8 cellular contexts compared by ENCODE assay signal in the genomic region with DNA sequence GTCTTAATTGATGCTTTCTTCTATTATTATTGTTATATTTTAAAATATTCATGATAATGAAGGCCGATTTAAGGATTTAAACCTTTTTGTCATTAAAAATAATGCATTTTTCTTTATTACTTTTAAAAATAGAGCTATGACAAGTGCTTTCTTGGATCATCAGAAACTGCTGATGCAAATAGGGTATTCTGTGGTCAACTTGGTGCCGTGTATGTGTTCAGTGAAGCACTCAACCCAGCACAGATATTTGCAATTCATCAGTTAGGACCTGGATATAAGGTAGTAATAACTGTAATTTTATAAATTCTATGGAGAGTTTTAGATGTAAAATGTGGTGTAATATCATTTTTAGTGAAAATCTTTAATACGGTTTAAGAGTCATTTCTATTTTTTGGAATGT.
ATAC-seq lines count a peak whose summit lies in the region.

No MANE protein-coding gene starts in this region.

- ATAC-seq in GM18511 (IDR thresholded peaks at IDR 0.05; ENCODE audit: unreplicated experiment) (peak; percentile 91), GM19023 (IDR thresholded peaks at IDR 0.05; ENCODE audit: unreplicated experiment) (peak; percentile 80), GM19467 (IDR thresholded peaks at IDR 0.05; ENCODE audit: unreplicated experiment) (peak; percentile 86), GM21529 (IDR thresholded peaks at IDR 0.05; ENCODE audit: unreplicated experiment) (peak; percentile 100), HG02678 (IDR thresholded peaks at IDR 0.05; ENCODE audit: unreplicated experiment) (peak; percentile 92), HG03045 (IDR thresholded peaks at IDR 0.05; ENCODE audit: unreplicated experiment) (peak; percentile 56), HG03354 (IDR thresholded peaks at IDR 0.05; ENCODE audit: poor library complexity, severe bottlenecking, unreplicated experiment) (peak; percentile 100), HG03565 (IDR thresholded peaks at IDR 0.05; ENCODE audit: unreplicated experiment) (peak; percentile 100)

Comparison
In these comparisons a context has a peak if more than half of its experiments do, and no peak if none do; other contexts are left out.
1. Peak in every context shown above with its lines: ATAC-seq.